8 cellular contexts compared by ENCODE assay signal in the genomic region with DNA sequence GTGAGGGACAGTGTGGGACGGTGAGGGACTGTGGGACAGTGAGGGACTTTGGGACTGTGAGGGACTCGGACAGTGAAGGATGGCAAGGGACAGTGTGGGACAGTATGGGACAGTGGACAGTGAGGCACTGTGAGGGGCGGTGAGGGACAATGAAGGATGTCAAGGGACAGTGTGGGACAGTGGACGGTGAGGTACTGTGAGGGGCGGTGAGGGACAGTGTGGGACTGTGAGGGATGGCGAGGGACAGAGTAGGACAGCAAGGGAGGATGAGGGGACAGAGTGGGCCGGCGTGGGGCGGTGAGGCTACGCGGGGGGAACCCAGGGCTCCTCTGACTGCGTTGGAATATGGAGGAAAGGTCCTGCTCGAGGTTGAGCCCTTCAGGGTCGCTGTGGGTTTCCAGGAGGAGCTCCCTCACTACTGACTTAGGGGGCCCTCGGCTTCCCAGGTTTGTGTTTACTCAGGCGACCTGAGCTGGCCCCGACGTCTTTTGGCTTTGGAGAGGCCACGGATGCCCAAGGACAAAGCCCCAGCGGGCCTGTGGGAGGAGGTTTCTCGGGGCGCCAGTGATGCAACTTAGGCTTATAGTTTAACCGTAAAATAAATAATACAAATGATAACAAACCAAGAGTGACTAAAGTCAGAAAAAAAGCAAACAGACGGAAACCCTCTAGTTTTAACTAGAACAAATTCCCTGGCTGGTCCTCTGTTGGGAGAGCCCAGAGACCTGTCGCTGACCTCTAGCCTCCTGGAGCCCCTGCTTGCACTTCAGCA. TPM values are rescaled to one million over a fixed set of nuclear protein-coding genes. Genes with fewer than 3 reads are reported as not detected.
DNase-seq lines count a peak whose midpoint lies in the region; ATAC-seq and TF ChIP-seq lines count a peak whose summit lies in the region.

No MANE protein-coding gene starts in this region.

- peaks cover 0 to 28% of the 10 kb centered on the region in 2 donors for H3K4me1 ChIP-seq in ascending aorta

- DNase-seq in HFF-Myc (ENCODE audit: extremely low read depth, low read depth) (no peak), ascending aorta (ENCODE audit: low spot score in 2 of 2) (peak in 1 of 2 donors; percentile 81), immature natural killer cell (no peak), GM10266 (ENCODE audit: extremely low spot score) (no peak), T1000 (lab: John Stamatoyannopoulos, UW) (no peak), OCI-M1 (lab: John Stamatoyannopoulos, UW) (no peak)
- DNase-seq in stimulated activated effector memory CD8-positive, alpha-beta T cell treated with anti-CD3 and anti-CD28 coated beads, Interleukin-12 subunit alpha, Interleukin-12 subunit beta, amount 100 ng/mL, for 72 hours (ENCODE audit: low spot score in 2 of 2) = no peak

- no peaks in the 10 kb centered on the region for H3K36me3 Mint-ChIP-seq in immature natural killer cell
- peaks cover 5% of the 10 kb centered on the region for H3K36me3 Mint-ChIP-seq in stimulated activated effector memory CD8-positive, alpha-beta T cell treated with anti-CD3 and anti-CD28 coated beads, Interleukin-12 subunit alpha, Interleukin-12 subunit beta, amount 100 ng/mL, for 72 hours

- peak overlapping the region; percentile 84 for H3K4me3 ChIP-seq in HFF-Myc (replicated peaks; ENCODE audit: low read depth, low read length)
- peak overlapping the region; percentile 85 to 94 for H3K4me3 ChIP-seq in ascending aorta

- H3K27me3 Mint-ChIP-seq in immature natural killer cell (ENCODE audit: low read depth in 3 of 3) = peaks cover 10 to 14% (median 14%) of the 10 kb centered on the region in 3 donors

- TF ChIP-seq CTCF in HFF-Myc (IDR thresholded peaks at IDR 0.05; ENCODE audit: low read depth, low read length, missing control alignments) = no peak
- no peak for TF ChIP-seq CTCF in ascending aorta (IDR thresholded peaks at IDR 0.05)
- no peak for TF ChIP-seq CTCF in GM10266 (IDR thresholded peaks at IDR 0.05; ENCODE audit: control insufficient read depth, insufficient read depth, low read depth, missing control alignments)

- peaks cover 8 to 11% of the 10 kb centered on the region in 2 donors for H3K4me1 Mint-ChIP-seq in immature natural killer cell
- H3K4me1 Mint-ChIP-seq in stimulated activated effector memory CD8-positive, alpha-beta T cell treated with anti-CD3 and anti-CD28 coated beads, Interleukin-12 subunit alpha, Interleukin-12 subunit beta, amount 100 ng/mL, for 72 hours = peaks cover 15% of the 10 kb centered on the region

- no peak for ATAC-seq in stimulated activated effector memory CD8-positive, alpha-beta T cell treated with anti-CD3 and anti-CD28 coated beads, Interleukin-12 subunit alpha, Interleukin-12 subunit beta, amount 100 ng/mL, for 72 hours
- no peak for ATAC-seq in GM21717 (IDR thresholded peaks at IDR 0.05; ENCODE audit: unreplicated experiment)

- H3K9me3 Mint-ChIP-seq in immature natural killer cell = peaks cover 0 to 2% (median 0%) of the 10 kb centered on the region in 6 donors
- H3K9me3 Mint-ChIP-seq in stimulated activated effector memory CD8-positive, alpha-beta T cell treated with anti-CD3 and anti-CD28 coated beads, Interleukin-12 subunit alpha, Interleukin-12 subunit beta, amount 100 ng/mL, for 72 hours = no peaks in the 10 kb centered on the region

- peak overlapping the region; percentile 69 to 79 (median 73) for H3K4me3 Mint-ChIP-seq in immature natural killer cell
- H3K4me3 Mint-ChIP-seq in stimulated activated effector memory CD8-positive, alpha-beta T cell treated with anti-CD3 and anti-CD28 coated beads, Interleukin-12 subunit alpha, Interleukin-12 subunit beta, amount 100 ng/mL, for 72 hours = peak overlapping the region; percentile 88

- no peaks in the 10 kb centered on the region for H3K36me3 ChIP-seq in ascending aorta

- peak overlapping the region; percentile 98 to 99 for H3K27ac ChIP-seq in ascending aorta

- no peaks in the 10 kb centered on the region for H3K9me3 ChIP-seq in ascending aorta

- no peaks in the 10 kb centered on the region for H3K27me3 ChIP-seq in ascending aorta

- intact Hi-C loops in ascending aorta (cut with DNase I) = loop anchor here (1.0 to 5.0 kb wide), 6 partner anchors 35 to 316 kb away; no protein-coding TSS in a partner anchor

- H3K27ac Mint-ChIP-seq in immature natural killer cell = peak overlapping the region in 5 of 6 donors; percentile 35 to 78 (median 65)
- peak overlapping the region; percentile 52 for H3K27ac Mint-ChIP-seq in stimulated activated effector memory CD8-positive, alpha-beta T cell treated with anti-CD3 and anti-CD28 coated beads, Interleukin-12 subunit alpha, Interleukin-12 subunit beta, amount 100 ng/mL, for 72 hours

RNA-seq across cellular contexts. Expression of gene ERRFI1, which starts 1.1 kb away (rescaled TPM):
- 59.7 TPM for total RNA-seq in ascending aorta
- polyA plus RNA-seq in immature natural killer cell = 1 to 10 TPM in 1 of 3 donors, under 1 TPM in 1, not detected in 1; 0.33 to 1.1 TPM
